ENCODE assay signal across 3 cellular contexts in the genomic region with DNA sequence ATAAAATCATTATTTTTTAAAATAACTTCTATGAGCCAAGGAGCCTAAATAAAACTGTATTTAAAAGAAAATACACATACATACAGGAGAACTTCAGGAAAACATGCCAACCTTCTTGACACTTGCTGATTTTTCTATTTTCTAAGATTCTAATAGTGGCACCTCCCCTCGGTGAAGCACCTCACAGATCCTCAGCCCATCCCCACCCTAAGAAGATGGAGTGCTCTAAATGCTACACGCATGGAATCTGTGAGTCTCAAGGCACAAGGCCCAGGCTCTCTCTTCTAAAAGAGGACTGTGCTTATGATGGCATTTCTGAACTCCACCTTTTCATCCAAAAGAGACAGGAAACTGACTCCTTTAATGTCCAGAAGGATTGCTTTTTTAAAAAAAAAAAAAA.
"Had no signal": no experiment of that assay in that cellular context is flagged by ENCODE, and none has a peak within 500 bp of the region (broad histone marks: within the 10 kb centered on the region; RNA-seq: fewer than 3 reads in every experiment).

No MANE protein-coding gene starts in this region.

- DNase-seq: GDM1, GF-D8 had no signal

- ATAC-seq: GM12878 had no signal

- H3K4me3 ChIP-seq: GM12878 had no signal
